31 cellular contexts compared by ENCODE assay signal in genomic region chr15:89858661-89859458, GRCh38. TPM values are rescaled to one million over a fixed set of nuclear protein-coding genes. Genes with fewer than 3 reads are reported as not detected.
DNase-seq lines count a peak whose midpoint lies in the region; ATAC-seq lines count a peak whose summit lies in the region.
"Had no signal": no experiment of that assay in that cellular context is flagged by ENCODE, and none has a peak within 500 bp of the region (broad histone marks: within the 10 kb centered on the region; RNA-seq: fewer than 3 reads in every experiment).

No MANE protein-coding gene starts in this region.

- H3K9me3 Mint-ChIP-seq in activated naive CD8-positive, alpha-beta T cell treated with anti-CD3 and anti-CD28 coated beads, Interleukin-2, amount 10 ng/mL, durations not matched to agents 7 days and 5 days: no peaks in the 10 kb centered on the region
- H3K9me3 Mint-ChIP-seq in activated naive CD8-positive, alpha-beta T cell treated with anti-CD3 and anti-CD28 coated beads, Interleukin-2, amount 50 U/mL, for 24 hours: no peaks in the 10 kb centered on the region
- H3K9me3 Mint-ChIP-seq in central memory CD8-positive, alpha-beta T cell: no peaks in the 10 kb centered on the region
- H3K9me3 Mint-ChIP-seq: activated CD4-positive, alpha-beta memory T cell treated with anti-CD3 and anti-CD28 coated beads, Interleukin-2, amount 10 ng/mL, durations not matched to agents 7 days and 5 days; CD4-positive, alpha-beta memory T cell; effector memory CD8-positive, alpha-beta T cell; naive thymus-derived CD4-positive, alpha-beta T cell; stimulated activated naive B cell treated with anti-CD40 and anti-IgM and Interleukin-4, amounts not matched to agents 10 μg/mL and 1 μg/mL and 100 μg/mL, for 72 hours; T-helper 1 cell treated with Interleukin-12 subunit alpha and Interleukin-12 subunit beta and Interleukin-4 antibody, amounts not matched to agents 30 μg/mL and 1 μg/mL, for 36 hours had no signal

- H3K4me3 ChIP-seq in effector memory CD4-positive, alpha-beta T cell (ENCODE audit: insufficient read depth, low read depth, low read length, poor library complexity, severe bottlenecking): no peak overlapping the region
- H3K4me3 ChIP-seq: upper lobe of right lung had no signal

- no peaks in the 10 kb centered on the region for H3K27me3 ChIP-seq in effector memory CD4-positive, alpha-beta T cell (replicated peaks; ENCODE audit: control insufficient read depth, insufficient read depth, low read length, poor library complexity, severe bottlenecking)
- H3K27me3 ChIP-seq: upper lobe of right lung had no signal

- peak overlapping the region; percentile 32 for H3K27ac Mint-ChIP-seq in activated naive CD8-positive, alpha-beta T cell treated with anti-CD3 and anti-CD28 coated beads, Interleukin-2, amount 10 ng/mL, durations not matched to agents 7 days and 5 days
- H3K27ac Mint-ChIP-seq in activated naive CD8-positive, alpha-beta T cell treated with anti-CD3 and anti-CD28 coated beads, Interleukin-2, amount 50 U/mL, for 24 hours: no peak overlapping the region
- H3K27ac Mint-ChIP-seq in central memory CD8-positive, alpha-beta T cell (ENCODE audit: low read depth): peak overlapping the region; percentile 86
- H3K27ac Mint-ChIP-seq: activated CD4-positive, alpha-beta memory T cell treated with anti-CD3 and anti-CD28 coated beads, Interleukin-2, amount 10 ng/mL, durations not matched to agents 7 days and 5 days; effector memory CD8-positive, alpha-beta T cell; naive thymus-derived CD4-positive, alpha-beta T cell; stimulated activated naive B cell treated with anti-CD40 and anti-IgM and Interleukin-4, amounts not matched to agents 10 μg/mL and 1 μg/mL and 100 μg/mL, for 72 hours; T-helper 1 cell treated with Interleukin-12 subunit alpha and Interleukin-12 subunit beta and Interleukin-4 antibody, amounts not matched to agents 30 μg/mL and 1 μg/mL, for 36 hours had no signal

- POLR2A ChIA-PET in activated naive CD8-positive, alpha-beta T cell treated with anti-CD3 and anti-CD28 coated beads, Interleukin-2, amount 10 ng/mL, durations not matched to agents 7 days and 5 days (lab: Charles Lee): no interaction called here

- DNase-seq in activated naive CD8-positive, alpha-beta T cell treated with anti-CD3 and anti-CD28 coated beads, Interleukin-2, amount 10 ng/mL, durations not matched to agents 7 days and 5 days: no peak
- no peak for DNase-seq in activated naive CD8-positive, alpha-beta T cell treated with anti-CD3 and anti-CD28 coated beads, Interleukin-2, amount 50 U/mL, for 24 hours
- DNase-seq in central memory CD8-positive, alpha-beta T cell (ENCODE audit: low spot score in 2 of 2): no peak
- DNase-seq in mucosa of gallbladder (ENCODE audit: low spot score) (peak; percentile 35), dermis blood vessel endothelial cell (no peak), activated gamma-delta T cell (lab: John Stamatoyannopoulos, UW) (no peak)
- DNase-seq in effector memory CD4-positive, alpha-beta T cell: no peak
- no peak for DNase-seq in stimulated activated naive CD8-positive, alpha-beta T cell treated with anti-CD3 and anti-CD28 coated beads, Interleukin-15, Interleukin-2, amounts not matched to agents 100 U/mL and 50 U/mL, for 24 hours
- DNase-seq: activated CD4-positive, alpha-beta memory T cell treated with anti-CD3 and anti-CD28 coated beads, Interleukin-2, amount 10 ng/mL, durations not matched to agents 7 days and 5 days; activated CD8-positive, alpha-beta memory T cell treated with anti-CD3 and anti-CD28 coated beads, Interleukin-2, amount 50 U/mL, for 4 hours; activated naive CD4-positive, alpha-beta T cell treated with anti-CD3 and anti-CD28 coated beads, Interleukin-2, amount 50 U/mL, for 16 hours; anterior cingulate cortex; CD4-positive, alpha-beta memory T cell; DMS 273 treated with DMSO at 0.1 percent for 48 hours; effector memory CD8-positive, alpha-beta T cell; erythroblast; islet precursor cell; Karpas-422; naive thymus-derived CD4-positive, alpha-beta T cell; NCI-H1417; NCI-H2081 treated with DMSO at 0.1 percent for 48 hours; NCI-H2227 treated with DMSO at 0.1 percent for 48 hours; NCI-H526; NK-92 treated with Interleukin-12 subunit alpha and Interleukin-12 subunit beta, amount 100 ng/mL, for 24 hours; nucleus accumbens; stimulated activated naive B cell treated with anti-CD40 and anti-IgM and Interleukin-4, amounts not matched to agents 10 μg/mL and 1 μg/mL and 100 μg/mL, for 72 hours; upper lobe of right lung had no signal

- H3K4me3 Mint-ChIP-seq in activated naive CD8-positive, alpha-beta T cell treated with anti-CD3 and anti-CD28 coated beads, Interleukin-2, amount 10 ng/mL, durations not matched to agents 7 days and 5 days: no peak overlapping the region
- H3K4me3 Mint-ChIP-seq in activated naive CD8-positive, alpha-beta T cell treated with anti-CD3 and anti-CD28 coated beads, Interleukin-2, amount 50 U/mL, for 24 hours: no peak overlapping the region
- H3K4me3 Mint-ChIP-seq in central memory CD8-positive, alpha-beta T cell: no peak overlapping the region
- H3K4me3 Mint-ChIP-seq: activated CD4-positive, alpha-beta memory T cell treated with anti-CD3 and anti-CD28 coated beads, Interleukin-2, amount 10 ng/mL, durations not matched to agents 7 days and 5 days; CD4-positive, alpha-beta memory T cell; effector memory CD8-positive, alpha-beta T cell; naive thymus-derived CD4-positive, alpha-beta T cell; stimulated activated naive B cell treated with anti-CD40 and anti-IgM and Interleukin-4, amounts not matched to agents 10 μg/mL and 1 μg/mL and 100 μg/mL, for 72 hours; T-helper 1 cell treated with Interleukin-12 subunit alpha and Interleukin-12 subunit beta and Interleukin-4 antibody, amounts not matched to agents 30 μg/mL and 1 μg/mL, for 36 hours had no signal

- no peak for ATAC-seq in activated naive CD8-positive, alpha-beta T cell treated with anti-CD3 and anti-CD28 coated beads, Interleukin-2, amount 10 ng/mL, durations not matched to agents 7 days and 5 days (ENCODE audit: low read depth)
- ATAC-seq in activated naive CD8-positive, alpha-beta T cell treated with anti-CD3 and anti-CD28 coated beads, Interleukin-2, amount 50 U/mL, for 24 hours: no peak
- ATAC-seq in central memory CD8-positive, alpha-beta T cell (replicated peaks; ENCODE audit: extremely low read depth, poor library complexity, severe bottlenecking): no peak
- ATAC-seq in stimulated activated naive CD8-positive, alpha-beta T cell treated with anti-CD3 and anti-CD28 coated beads, Interleukin-15, Interleukin-2, amounts not matched to agents 100 U/mL and 50 U/mL, for 24 hours: no peak
- ATAC-seq: effector memory CD8-positive, alpha-beta T cell; naive thymus-derived CD4-positive, alpha-beta T cell; Right ventricle myocardium inferior; SK-N-SH treated with all-trans-retinoic acid at 6 μM for 48 hours; stimulated activated naive B cell treated with anti-CD40 and anti-IgM and Interleukin-4, amounts not matched to agents 10 μg/mL and 1 μg/mL and 100 μg/mL, for 72 hours; upper lobe of right lung had no signal

- no peaks in the 10 kb centered on the region for H3K4me1 ChIP-seq in effector memory CD4-positive, alpha-beta T cell (ENCODE audit: control insufficient read depth, insufficient read depth, low read length, poor library complexity, severe bottlenecking)
- H3K4me1 ChIP-seq: upper lobe of right lung had no signal

- peaks cover 12% of the 10 kb centered on the region for H3K36me3 ChIP-seq in effector memory CD4-positive, alpha-beta T cell (ENCODE audit: control insufficient read depth, insufficient read depth, low read length)

- H3K36me3 Mint-ChIP-seq in activated naive CD8-positive, alpha-beta T cell treated with anti-CD3 and anti-CD28 coated beads, Interleukin-2, amount 10 ng/mL, durations not matched to agents 7 days and 5 days: peaks cover 7% of the 10 kb centered on the region
- peaks cover 6% of the 10 kb centered on the region for H3K36me3 Mint-ChIP-seq in activated naive CD8-positive, alpha-beta T cell treated with anti-CD3 and anti-CD28 coated beads, Interleukin-2, amount 50 U/mL, for 24 hours (ENCODE audit: low read depth)
- H3K36me3 Mint-ChIP-seq in central memory CD8-positive, alpha-beta T cell (ENCODE audit: insufficient read depth): peaks cover 20% of the 10 kb centered on the region

- H3K27me3 Mint-ChIP-seq in activated naive CD8-positive, alpha-beta T cell treated with anti-CD3 and anti-CD28 coated beads, Interleukin-2, amount 10 ng/mL, durations not matched to agents 7 days and 5 days: no peaks in the 10 kb centered on the region
- H3K27me3 Mint-ChIP-seq in activated naive CD8-positive, alpha-beta T cell treated with anti-CD3 and anti-CD28 coated beads, Interleukin-2, amount 50 U/mL, for 24 hours: no peaks in the 10 kb centered on the region
- H3K27me3 Mint-ChIP-seq in central memory CD8-positive, alpha-beta T cell: no peaks in the 10 kb centered on the region
- H3K27me3 Mint-ChIP-seq: activated CD4-positive, alpha-beta memory T cell treated with anti-CD3 and anti-CD28 coated beads, Interleukin-2, amount 10 ng/mL, durations not matched to agents 7 days and 5 days; CD4-positive, alpha-beta memory T cell; effector memory CD8-positive, alpha-beta T cell; naive thymus-derived CD4-positive, alpha-beta T cell; stimulated activated naive B cell treated with anti-CD40 and anti-IgM and Interleukin-4, amounts not matched to agents 10 μg/mL and 1 μg/mL and 100 μg/mL, for 72 hours had no signal

- H3K27ac ChIP-seq in effector memory CD4-positive, alpha-beta T cell (ENCODE audit: insufficient read depth, low read length, poor library complexity, severe bottlenecking): no peak overlapping the region
- H3K27ac ChIP-seq: HL-60, upper lobe of right lung had no signal

- peaks cover 10% of the 10 kb centered on the region for H3K4me1 Mint-ChIP-seq in activated naive CD8-positive, alpha-beta T cell treated with anti-CD3 and anti-CD28 coated beads, Interleukin-2, amount 10 ng/mL, durations not matched to agents 7 days and 5 days
- peaks cover 3% of the 10 kb centered on the region for H3K4me1 Mint-ChIP-seq in activated naive CD8-positive, alpha-beta T cell treated with anti-CD3 and anti-CD28 coated beads, Interleukin-2, amount 50 U/mL, for 24 hours
- H3K4me1 Mint-ChIP-seq in central memory CD8-positive, alpha-beta T cell: no peaks in the 10 kb centered on the region

- H3K9me3 ChIP-seq in effector memory CD4-positive, alpha-beta T cell (ENCODE audit: control insufficient read depth, low read length): no peaks in the 10 kb centered on the region
- H3K9me3 ChIP-seq: upper lobe of right lung had no signal

RNA-seq across cellular contexts. Expression of gene AP3S2, which starts 34.9 kb away (rescaled TPM):
- 10 to 100 TPM; 28.2 to 30.8 TPM for total RNA-seq in activated naive CD8-positive, alpha-beta T cell treated with anti-CD3 and anti-CD28 coated beads, Interleukin-2, amount 10 ng/mL, durations not matched to agents 7 days and 5 days
- total RNA-seq in mucosa of gallbladder (24.9 TPM), dermis blood vessel endothelial cell (30.1 and 40.2 TPM in 2 replicates)

RNA-seq across cellular contexts. Expression of gene ANPEP, which starts 44.2 kb away (rescaled TPM):
- total RNA-seq in activated naive CD8-positive, alpha-beta T cell treated with anti-CD3 and anti-CD28 coated beads, Interleukin-2, amount 10 ng/mL, durations not matched to agents 7 days and 5 days: 1 to 10 TPM; 2.7 to 3.0 TPM
- total RNA-seq in mucosa of gallbladder (1,600 TPM), dermis blood vessel endothelial cell (4.1 and 6.8 TPM in 2 replicates)

RNA-seq across cellular contexts. Expression of gene ARPIN, which starts 53.9 kb away (rescaled TPM):
- total RNA-seq in activated naive CD8-positive, alpha-beta T cell treated with anti-CD3 and anti-CD28 coated beads, Interleukin-2, amount 10 ng/mL, durations not matched to agents 7 days and 5 days: under 1 TPM; 0.06 to 0.11 TPM
- total RNA-seq in mucosa of gallbladder (23.3 TPM), dermis blood vessel endothelial cell (14.8 and 15.7 TPM in 2 replicates)
- total RNA-seq: activated CD4-positive, alpha-beta memory T cell treated with anti-CD3 and anti-CD28 coated beads, Interleukin-2, amount 10 ng/mL, durations not matched to agents 7 days and 5 days had no signal

Comparison
In these comparisons a context has a peak if more than half of its experiments do, and no peak if none do; other contexts are left out.
1. RNA of gene ANPEP, which starts 44.2 kb away (total RNA-seq): 1,600 TPM in mucosa of gallbladder (single experiment); 4.1 to 6.8 TPM in dermis blood vessel endothelial cell and 2.7 to 3.0 TPM in activated naive CD8-positive, alpha-beta T cell treated with anti-CD3 and anti-CD28 coated beads, Interleukin-2, amount 10 ng/mL, durations not matched to agents 7 days and 5 days; every median in the first group is over 100 times any median in the second.
2. RNA of gene ARPIN, which starts 53.9 kb away (total RNA-seq): 23.3 TPM in mucosa of gallbladder (single experiment) and 14.8 to 15.7 TPM in dermis blood vessel endothelial cell; 0.06 to 0.11 TPM in activated naive CD8-positive, alpha-beta T cell treated with anti-CD3 and anti-CD28 coated beads, Interleukin-2, amount 10 ng/mL, durations not matched to agents 7 days and 5 days; every median in the first group is over 10 times any median in the second.